6 cellular contexts compared by ENCODE assay signal in genomic region chr18:77455004-77455403, GRCh38.
"Had no signal": no experiment of that assay in that cellular context is flagged by ENCODE, and none has a peak within 500 bp of the region (broad histone marks: within the 10 kb centered on the region; RNA-seq: fewer than 3 reads in every experiment).

No MANE protein-coding gene starts in this region.

- H3K4me3 ChIP-seq: GM23338, HAP-1, K562 had no signal

- H3K36me3 ChIP-seq: HAP-1 had no signal

- H2AFZ ChIP-seq: GM23338 had no signal

- H3K4me1 ChIP-seq: HAP-1 had no signal

- H3K9me3 ChIP-seq: HAP-1 had no signal

- DNase-seq: H7, IMR-90, KG1 had no signal

- H3K4me2 ChIP-seq: GM23338 had no signal

- FAIRE-seq: K562 had no signal
